27 cellular contexts compared by ENCODE assay signal in the genomic region with DNA sequence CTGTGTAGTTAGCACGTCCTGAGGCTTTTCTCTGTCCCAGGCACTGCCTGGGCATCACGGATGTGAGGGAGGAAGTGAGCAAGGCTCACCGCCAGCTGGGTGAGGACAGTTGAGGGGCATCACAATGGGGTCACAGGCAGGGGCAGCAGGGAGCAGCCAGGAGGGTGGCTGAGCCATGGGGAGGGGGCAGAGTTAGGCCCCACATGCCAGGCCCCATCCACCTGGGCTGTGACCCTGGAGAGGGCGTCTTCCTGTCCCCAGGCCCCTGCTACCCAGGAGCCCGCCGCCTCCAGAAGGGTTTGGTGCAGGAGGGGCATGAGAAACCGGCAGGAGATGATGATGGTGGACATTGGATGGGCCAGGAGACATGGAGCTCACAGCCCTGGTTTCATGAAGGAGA. TPM values are rescaled to one million over a fixed set of nuclear protein-coding genes. Genes with fewer than 3 reads are reported as not detected.
"Had no signal": no experiment of that assay in that cellular context is flagged by ENCODE, and none has a peak within 500 bp of the region (broad histone marks: within the 10 kb centered on the region; RNA-seq: fewer than 3 reads in every experiment).

No MANE protein-coding gene starts in this region.

- H3K4me3 ChIP-seq: coronary artery, ovary, psoas muscle, right atrium auricular region, SK-N-MC, stomach, testis, upper lobe of left lung had no signal

- H3K27me3 ChIP-seq: neutrophil, ovary, right atrium auricular region, testis, upper lobe of left lung had no signal

- DNase-seq: activated CD4-positive, alpha-beta T cell treated with anti-CD3 and anti-CD28 coated beads for 4 hours; activated CD4-positive, alpha-beta T cell treated with anti-CD3 and anti-CD28 coated beads, Interleukin-2, amount 50 U/mL, for 48 hours; activated CD4-positive, CD25-positive, alpha-beta regulatory T cell; activated CD8-positive, alpha-beta memory T cell treated with anti-CD3 and anti-CD28 coated beads, Interleukin-2, amount 50 U/mL, for 48 hours; activated effector memory CD4-positive, alpha-beta T cell treated with Interleukin-2 at 50 U/mL for 16 hours; activated naive CD4-positive, alpha-beta T cell treated with anti-CD3 and anti-CD28 coated beads, Interleukin-2, amount 50 U/mL, for 16 hours; activated naive CD8-positive, alpha-beta T cell treated with anti-CD3 and anti-CD28 coated beads, Interleukin-2, amount 50 U/mL, for 24 hours; activated T-cell treated with anti-CD3 and anti-CD28 coated beads, Interleukin-2, amount 50 U/mL, for 48 hours; brain microvascular endothelial cell; central memory CD4-positive, alpha-beta T cell; natural killer cell; ovary; stimulated activated CD4-positive, alpha-beta T cell treated with anti-CD3 and anti-CD28 coated beads, Interleukin-2, amount 100 ng/mL, for 24 hours; stomach; SW 1271; T-helper 17 cell; testis had no signal

- H3K36me3 ChIP-seq: brain microvascular endothelial cell, neutrophil, ovary, right atrium auricular region had no signal

- ATAC-seq: activated naive CD8-positive, alpha-beta T cell treated with anti-CD3 and anti-CD28 coated beads, Interleukin-2, amount 50 U/mL, for 24 hours; left lobe of liver; natural killer cell; stimulated activated memory B cell treated with anti-CD40 and anti-IgM and Interleukin-4, amounts not matched to agents 10 μg/mL and 1 μg/mL and 100 μg/mL, for 72 hours; T-helper 17 cell had no signal

- H3K9me3 ChIP-seq: neutrophil, ovary, psoas muscle, right atrium auricular region, stomach, testis, upper lobe of left lung had no signal

- H3K27ac ChIP-seq: brain microvascular endothelial cell, coronary artery, epithelial cell of prostate, neutrophil, ovary, psoas muscle, SK-N-MC, stomach, testis, upper lobe of left lung had no signal

- FAIRE-seq: keratinocyte had no signal

RNA-seq across cellular contexts. Expression of a gene that starts 56.8 kb away (rescaled TPM):
- total RNA-seq: stomach, T-helper 17 cell had no signal
- polyA plus RNA-seq: keratinocyte had no signal
